Comparison of ENCODE assay signal across 8 cellular contexts in genomic region chr5:61658592-61659008, GRCh38.
A peak's percentile ranks its signal among the peaks of the same experiment; 100 is the strongest.
DNase-seq lines count a peak whose midpoint lies in the region; ATAC-seq and TF ChIP-seq lines count a peak whose summit lies in the region.

No MANE protein-coding gene starts in this region.

- TF ChIP-seq CTCF in Calu3 (IDR thresholded peaks at IDR 0.05; ENCODE audit: unreplicated experiment) (peak; percentile 96), PC-9 (conservative IDR thresholded peaks at IDR 0.05) (peak; percentile 94), foreskin keratinocyte (conservative IDR thresholded peaks at IDR 0.05) (peak; percentile 90)

- peaks cover 51% of the 10 kb centered on the region for H3K27me3 Mint-ChIP-seq in Calu3 (ENCODE audit: unreplicated experiment)

- H3K9me2 ChIP-seq in PC-9 (ENCODE audit: insufficient read depth), result no peaks in the 10 kb centered on the region

- H3K27ac ChIP-seq in PC-9 (no peak overlapping the region), foreskin keratinocyte (no peak overlapping the region), temporal lobe (ENCODE audit: low read depth, low read length) (peak overlapping the region; percentile 51)

- H4K20me1 ChIP-seq in PC-9 (ENCODE audit: insufficient read depth), result no peaks in the 10 kb centered on the region

- no peaks in the 10 kb centered on the region for H3K36me3 ChIP-seq in PC-9 (ENCODE audit: low read depth)

- no peaks in the 10 kb centered on the region for H3K36me3 Mint-ChIP-seq in Calu3 (ENCODE audit: insufficient read depth, unreplicated experiment)

- no peak overlapping the region for H3K4me3 ChIP-seq in Jurkat, Clone E6-1 (ENCODE audit: low read length)
- H3K4me3 ChIP-seq in PC-9, result no peak overlapping the region

- CTCF ChIA-PET in Calu3 (lab: Charles Lee) (interaction anchor here (0.9 to 1.0 kb wide), 2 partner anchors 15 to 110 kb away, joined by 3 to 4 read pairs; no protein-coding TSS in a partner anchor), PC-9 (lab: Charles Lee) (interaction anchor here (0.6 to 0.7 kb wide), 4 partner anchors 23 to 565 kb away, joined by 3 to 4 read pairs (median 4); no protein-coding TSS in a partner anchor)

- ATAC-seq in GM21423 (IDR thresholded peaks at IDR 0.05; ENCODE audit: unreplicated experiment), result peak; percentile 79
- peak; percentile 82 for ATAC-seq in foreskin keratinocyte

- H3K27ac Mint-ChIP-seq in Calu3 (ENCODE audit: unreplicated experiment), result no peak overlapping the region

- H2AFZ ChIP-seq in PC-9, result no peak overlapping the region

- H3K4me2 ChIP-seq in PC-9, result no peak overlapping the region

- H3K4me1 ChIP-seq in PC-9 (replicated peaks; ENCODE audit: insufficient read depth) (no peaks in the 10 kb centered on the region), foreskin keratinocyte (no peaks in the 10 kb centered on the region)

- DNase-seq in Calu3 (peak; percentile 92), PC-9 (peak in 1 of 2 experiments; percentile 82), foreskin keratinocyte (peak in 1 of 2 donors; percentile 49), nucleus accumbens (lab: John Stamatoyannopoulos, UW) (peak in 53 of 56 donors; percentile 20 to 91 (median 67))
- peak; percentile 51 for DNase-seq in Jurkat, Clone E6-1 (ENCODE audit: low read depth, low spot score)
- peak; percentile 68 to 83 for DNase-seq in activated T-helper 1 cell treated with anti-CD3 and anti-CD28 coated beads, Interleukin-2, amount 50 U/mL, for 16 hours (ENCODE audit: low read depth in 1 of 2, low spot score in 1 of 2)

- POLR2A ChIA-PET in PC-9 (lab: Charles Lee; ENCODE audit: unreplicated experiment), result interaction anchor here (0.5 kb wide), 1 partner anchor 492 kb away, joined by 8 read pairs; no protein-coding TSS in a partner anchor

- intact Hi-C loops in Calu3 (cut with micrococcal nuclease; ENCODE audit: unreplicated experiment), result loop anchor here (1.0 to 5.0 kb wide), 5 partner anchors 276 to 603 kb away; partner anchors contain the start of genes SMIM15 and ZSWIM6
- intact Hi-C loops in PC-9 (cut with micrococcal nuclease; ENCODE audit: unreplicated experiment), result loop anchor here (1.0 to 10.0 kb wide), 5 partner anchors 134 to 603 kb away; no protein-coding TSS in a partner anchor

- no peaks in the 10 kb centered on the region for H3K4me1 Mint-ChIP-seq in Calu3 (ENCODE audit: low read depth, unreplicated experiment)

- H3K79me2 ChIP-seq in PC-9 (ENCODE audit: low read depth), result no peaks in the 10 kb centered on the region

- no peaks in the 10 kb centered on the region for H3K27me3 ChIP-seq in PC-9 (ENCODE audit: insufficient read depth, low read depth)
- H3K27me3 ChIP-seq in foreskin keratinocyte, result peaks cover 3% of the 10 kb centered on the region

- H3K9me3 Mint-ChIP-seq in Calu3 (ENCODE audit: low read depth, unreplicated experiment), result no peaks in the 10 kb centered on the region

- BruUV-seq in Calu3 (replicated peaks; lab: Mats Ljungman, UMichigan) (no TSS peak), PC-9 (replicated peaks; lab: Mats Ljungman, UMichigan) (no TSS peak)

- H3F3A ChIP-seq in PC-9 (ENCODE audit: insufficient read depth, low read depth), result no peaks in the 10 kb centered on the region

- H3K4me3 Mint-ChIP-seq in Calu3 (ENCODE audit: low read depth, unreplicated experiment), result no peak overlapping the region

- no peaks in the 10 kb centered on the region for H3K9me3 ChIP-seq in PC-9 (ENCODE audit: insufficient read depth, low read depth)
